In genomic region chr5:82413302-82414042, GRCh38 we compare ENCODE assay signal across 12 cellular contexts.
DNase-seq lines count a peak whose midpoint lies in the region; ATAC-seq and TF ChIP-seq lines count a peak whose summit lies in the region.
"Had no signal": no experiment of that assay in that cellular context is flagged by ENCODE, and none has a peak within 500 bp of the region (broad histone marks: within the 10 kb centered on the region; RNA-seq: fewer than 3 reads in every experiment).

No MANE protein-coding gene starts in this region.

- TF ChIP-seq EP300 in stomach (IDR thresholded peaks at IDR 0.05), result no peak

- H3K36me3 ChIP-seq in stomach, result no peaks in the 10 kb centered on the region

- DNase-seq in Caki2 (ENCODE audit: low read depth), result peak; percentile 27
- peak; percentile 75 for DNase-seq in OCI-M1 (lab: John Stamatoyannopoulos, UW)
- no peak for DNase-seq in effector memory CD8-positive, alpha-beta T cell
- peak; percentile 81 for DNase-seq in non-pigmented ciliary epithelial cell (ENCODE audit: low read depth)
- no peak for DNase-seq in GF-D8 (lab: John Stamatoyannopoulos, UW)
- no peak for DNase-seq in stomach
- DNase-seq in T1000 (lab: John Stamatoyannopoulos, UW), result no peak
- no peak for DNase-seq in SK-N-DZ (ENCODE audit: low spot score)
- DNase-seq: COR-L47, GOT3, NCI-H2171 treated with DMSO at 0.1 percent for 48 hours had no signal

- H3K27me3 Mint-ChIP-seq in effector memory CD8-positive, alpha-beta T cell, result no peaks in the 10 kb centered on the region
- H3K27me3 Mint-ChIP-seq: stimulated activated naive CD8-positive, alpha-beta T cell treated with anti-CD3 and anti-CD28 coated beads, Interleukin-15, Interleukin-2, amounts not matched to agents 100 ng/mL and 50 ng/mL, for 24 hours had no signal

- no peaks in the 10 kb centered on the region for H3K36me3 Mint-ChIP-seq in effector memory CD8-positive, alpha-beta T cell (ENCODE audit: insufficient read depth)

- no peak overlapping the region for H3K4me3 ChIP-seq in stomach

- peaks cover 0 to 5% (median 0%) of the 10 kb centered on the region in 4 donors for H3K4me1 ChIP-seq in stomach

- H3K27ac ChIP-seq in stomach, result peak overlapping the region in 1 of 5 donors; percentile 46

- H3K4me1 Mint-ChIP-seq in effector memory CD8-positive, alpha-beta T cell (ENCODE audit: low read depth in 2 of 2), result peaks cover 0 to 16% of the 10 kb centered on the region in 2 donors

- peak; percentile 43 for ATAC-seq in effector memory CD8-positive, alpha-beta T cell (replicated peaks)

- 52 to 68% (median 63%) methylated on average over 7 of the region's 7 CpGs for WGBS in stomach, 5 donors

- TF ChIP-seq POLR2A in stomach (IDR thresholded peaks at IDR 0.05), result no peak

- in situ Hi-C loops in Caki2 (cut with HindIII; ENCODE audit: low pct_unique_long_range_greater_than_20kb, low sequenced_read_pairs), result no loop called here

- no peaks in the 10 kb centered on the region for H3K9me3 Mint-ChIP-seq in effector memory CD8-positive, alpha-beta T cell
- H3K9me3 Mint-ChIP-seq: stimulated activated naive CD8-positive, alpha-beta T cell treated with anti-CD3 and anti-CD28 coated beads, Interleukin-15, Interleukin-2, amounts not matched to agents 100 ng/mL and 50 ng/mL, for 24 hours had no signal

- intact Hi-C loops in stomach (cut with DNase I; ENCODE audit: low total_unique reads), result no loop called here

- TF ChIP-seq CTCF in stomach (IDR thresholded peaks at IDR 0.05), result no peak

- no peaks in the 10 kb centered on the region for H3K27me3 ChIP-seq in stomach

- H3K9me3 ChIP-seq in stomach, result no peaks in the 10 kb centered on the region

- no peak overlapping the region for H3K4me3 Mint-ChIP-seq in effector memory CD8-positive, alpha-beta T cell
- H3K4me3 Mint-ChIP-seq: stimulated activated naive CD8-positive, alpha-beta T cell treated with anti-CD3 and anti-CD28 coated beads, Interleukin-15, Interleukin-2, amounts not matched to agents 100 ng/mL and 50 ng/mL, for 24 hours had no signal

- no peak overlapping the region for H3K27ac Mint-ChIP-seq in effector memory CD8-positive, alpha-beta T cell
- H3K27ac Mint-ChIP-seq: stimulated activated naive CD8-positive, alpha-beta T cell treated with anti-CD3 and anti-CD28 coated beads, Interleukin-15, Interleukin-2, amounts not matched to agents 100 ng/mL and 50 ng/mL, for 24 hours had no signal

Comparison
In these comparisons a context has a peak if more than half of its experiments do, and no peak if none do; other contexts are left out.
1. DNase-seq: peak in Caki2 (single experiment), OCI-M1 (single experiment) and non-pigmented ciliary epithelial cell (single experiment); none in effector memory CD8-positive, alpha-beta T cell (0 of 3), GF-D8 (single experiment), stomach (single experiment), T1000 (single experiment) and SK-N-DZ (single experiment).